ENCODE assay signal across 11 cellular contexts in the genomic region with DNA sequence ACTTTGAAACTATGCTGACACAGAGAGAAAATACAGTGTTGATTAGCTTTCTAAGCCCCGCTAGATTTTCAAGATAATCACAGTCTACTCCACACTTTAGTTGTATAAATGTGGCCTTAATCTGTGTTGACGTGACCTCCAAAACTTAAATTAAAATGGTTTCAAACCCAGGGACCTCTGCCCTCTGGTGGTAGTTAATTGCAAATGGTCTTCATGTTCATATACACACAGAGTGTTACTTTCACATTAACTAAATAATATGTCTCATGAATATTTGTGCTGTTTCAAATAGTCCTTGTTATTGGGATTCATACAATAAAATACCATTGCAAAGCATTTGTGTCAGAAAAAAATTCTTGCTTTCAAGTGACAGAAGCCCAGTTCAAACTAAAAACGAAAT.
DNase-seq lines count a peak whose midpoint lies in the region; ATAC-seq and TF ChIP-seq lines count a peak whose summit lies in the region.
"Had no signal": no experiment of that assay in that cellular context is flagged by ENCODE, and none has a peak within 500 bp of the region (broad histone marks: within the 10 kb centered on the region; RNA-seq: fewer than 3 reads in every experiment).

No MANE protein-coding gene starts in this region.

- 33% methylated on average over 3 of the region's 3 CpGs for WGBS in right lobe of liver (ENCODE audit: insufficient coverage, low coverage, low lambda C conversion rate, missing lambda C conversion rate)

- in situ Hi-C loops in HAP-1 (cut with MboI; ENCODE audit: low sequenced_read_pairs) = no loop called here

- H3K36me3 ChIP-seq in HAP-1 (replicated peaks) (no peaks in the 10 kb centered on the region), right lobe of liver (no peaks in the 10 kb centered on the region)

- no peaks in the 10 kb centered on the region for H3K9me3 ChIP-seq in HAP-1
- no peaks in the 10 kb centered on the region for H3K9me3 ChIP-seq in right lobe of liver

- no peak for DNase-seq in GM10266 (ENCODE audit: extremely low spot score)
- DNase-seq in HAP-1 (ENCODE audit: low spot score in 2 of 2) = peak; percentile 17 to 35
- no peak for DNase-seq in right lobe of liver
- no peak for DNase-seq in HK-2 (ENCODE audit: unreplicated experiment)
- DNase-seq in head of caudate nucleus = no peak
- DNase-seq: activated T-cell treated with anti-CD3 and anti-CD28 coated beads for 4 hours; NCI-H2029 treated with DMSO at 0.1 percent for 48 hours; stimulated activated CD4-positive, alpha-beta T cell treated with anti-CD3 and anti-CD28 coated beads, Interleukin-1b, Interleukin-23, amount 100 ng/mL, for 48 hours had no signal

- ATAC-seq in right lobe of liver (peak in 2 of 4 donors; percentile 38 to 45), GM21526 (IDR thresholded peaks at IDR 0.05; ENCODE audit: low FRiP score, unreplicated experiment) (no peak), HG03280 (IDR thresholded peaks at IDR 0.05; ENCODE audit: unreplicated experiment) (no peak)

- no peak overlapping the region for H3K4me3 ChIP-seq in HAP-1
- H3K4me3 ChIP-seq in right lobe of liver = no peak overlapping the region

- TF ChIP-seq CTCF in GM10266 (IDR thresholded peaks at IDR 0.05; ENCODE audit: control insufficient read depth, insufficient read depth, low read depth, missing control alignments) (peak; percentile 20), VCaP (conservative IDR thresholded peaks at IDR 0.05) (peak; percentile 71), right lobe of liver (IDR thresholded peaks at IDR 0.05) (peak; percentile 16 to 70 (median 61))

- TF ChIP-seq POLR2A in right lobe of liver (IDR thresholded peaks at IDR 0.05) = no peak

- H3K27me3 ChIP-seq in HAP-1 (ENCODE audit: low read depth) = no peaks in the 10 kb centered on the region
- H3K27me3 ChIP-seq in right lobe of liver = no peaks in the 10 kb centered on the region

- H3K4me1 ChIP-seq in HAP-1 (peaks cover 12% of the 10 kb centered on the region), right lobe of liver (no peaks in the 10 kb centered on the region)

- no peak overlapping the region for H3K27ac ChIP-seq in VCaP
- H3K27ac ChIP-seq in right lobe of liver = no peak overlapping the region

- intact Hi-C loops in right lobe of liver (cut with DNase I) = no loop called here
- intact Hi-C loops in head of caudate nucleus (cut with DNase I) = no loop called here

Comparison
In these comparisons a context has a peak if more than half of its experiments do, and no peak if none do; other contexts are left out.
1. DNase-seq: peak in HAP-1 (2 of 2); none in GM10266 (single experiment), right lobe of liver (0 of 3), HK-2 (single experiment) and head of caudate nucleus (0 of 42).
2. CTCF ChIP-seq: peak in every context shown above with its lines; median percentile 71 in VCaP; 61 in right lobe of liver; 20 in GM10266.